ENCODE assay signal across 17 cellular contexts in the genomic region with DNA sequence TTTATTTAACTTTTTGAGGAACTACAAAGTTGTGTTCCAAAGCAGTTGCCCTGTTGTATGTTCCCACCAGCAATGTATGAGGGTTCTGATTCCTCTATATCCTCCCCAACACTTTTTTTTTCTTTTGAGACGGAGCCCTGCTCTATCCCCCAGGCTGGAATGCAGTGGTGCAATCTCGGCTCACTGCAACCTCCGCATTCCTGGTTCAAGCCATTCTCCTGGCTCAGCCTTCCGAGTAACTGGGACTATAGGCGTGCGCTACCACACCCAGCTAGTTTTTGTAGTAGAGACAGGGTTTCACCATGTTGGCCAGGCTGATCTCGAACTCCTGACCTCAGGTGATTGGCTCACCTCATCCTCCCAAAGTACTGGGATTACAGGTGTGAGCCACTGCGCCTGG.
DNase-seq lines count a peak whose midpoint lies in the region; ATAC-seq, FAIRE-seq and TF ChIP-seq lines count a peak whose summit lies in the region.
"Had no signal": no experiment of that assay in that cellular context is flagged by ENCODE, and none has a peak within 500 bp of the region (broad histone marks: within the 10 kb centered on the region; RNA-seq: fewer than 3 reads in every experiment).

No MANE protein-coding gene starts in this region.

- WGBS in HepG2 (ENCODE audit: low lambda C conversion rate), result 61% methylated on average over 8 of the region's 8 CpGs
- 81% methylated on average over 7 of the region's 8 CpGs for WGBS in right lobe of liver (ENCODE audit: insufficient coverage, low coverage, low lambda C conversion rate, missing lambda C conversion rate)

- H3K4me2 ChIP-seq in HepG2 (ENCODE audit: low read depth, low read length), result no peak overlapping the region

- H3K9me3 ChIP-seq in HepG2 (ENCODE audit: low read length), result no peaks in the 10 kb centered on the region
- H3K9me3 ChIP-seq in right lobe of liver, result no peaks in the 10 kb centered on the region

- POLR2A ChIA-PET in HepG2 (lab: Yijun Ruan, JAX), result no interaction called here

- no peak for TF ChIP-seq RAD21 in HepG2 (CRISPR knock-in tag; IDR thresholded peaks at IDR 0.05)

- BruUV-seq in HepG2 (replicated peaks; lab: Mats Ljungman, UMichigan), result no TSS peak

- no peak overlapping the region for H2AFZ ChIP-seq in HepG2 (ENCODE audit: low read length)

- no peak for FAIRE-seq in HepG2 (lab: Jason Lieb, UNC)
- FAIRE-seq: GM12892 had no signal

- CTCF ChIA-PET in HepG2 (lab: Yijun Ruan, JAX; ENCODE audit: low intra/inter-chr PET ratio, low total read pairs), result no interaction called here

- TF ChIP-seq EP300 in HepG2 (IDR thresholded peaks at IDR 0.05; ENCODE audit: low read depth in 2 of 2, low read length in 2 of 2) (no peak), HepG2 (CRISPR knock-in tag; IDR thresholded peaks at IDR 0.05; ENCODE audit: borderline replicate concordance) (no peak)

- no peaks in the 10 kb centered on the region for H3K79me2 ChIP-seq in HepG2 (ENCODE audit: insufficient read depth, low read length)

- intact Hi-C loops in HepG2 (cut with micrococcal nuclease; ENCODE audit: unreplicated experiment), result no loop called here
- intact Hi-C loops in right lobe of liver (cut with DNase I), result no loop called here

- peak; percentile 18 for DNase-seq in HepG2 (ENCODE audit: low spot score)
- DNase-seq in right lobe of liver, result no peak
- peak; percentile 42 for DNase-seq in NCI-H226
- DNase-seq in islet precursor cell, result peak; percentile 81
- DNase-seq in OCI-M1 (lab: John Stamatoyannopoulos, UW), result no peak
- DNase-seq: 8988T; C1 segment of cervical spinal cord; CD4-positive, alpha-beta memory T cell; DMS153; DMS79 treated with DMSO at 0.1 percent for 48 hours; EL; GDM1; HCEC 1CT; HFFc6 had no signal

- H3K27me3 ChIP-seq in HepG2 (ENCODE audit: control insufficient read depth in 1 of 2, insufficient read depth in 2 of 2, low read length in 2 of 2) (no peaks in the 10 kb centered on the region), right lobe of liver (no peaks in the 10 kb centered on the region)

- in situ Hi-C loops in HepG2 (cut with HindIII; ENCODE audit: extremely low pct_ligation_motif_present, low pct_unique_long_range_greater_than_20kb), result no loop called here

- H3K36me3 ChIP-seq in HepG2 (replicated peaks in 1 of 2; ENCODE audit: control insufficient read depth in 1 of 2, insufficient read depth in 2 of 2, low read length in 2 of 2), result no peaks in the 10 kb centered on the region
- H3K36me3 ChIP-seq in right lobe of liver, result no peaks in the 10 kb centered on the region

- no peak for TF ChIP-seq CTCF in HepG2 (CRISPR knock-in tag; IDR thresholded peaks at IDR 0.05)
- no peak for TF ChIP-seq CTCF in right lobe of liver (IDR thresholded peaks at IDR 0.05)

- H3K4me3 ChIP-seq in HepG2 (replicated peaks in 1 of 3; ENCODE audit: insufficient read depth in 1 of 3, low read depth in 2 of 3, low read length in 3 of 3) (no peak overlapping the region), right lobe of liver (no peak overlapping the region)

- ATAC-seq in HepG2 (no peak), right lobe of liver (no peak), HG02852 (IDR thresholded peaks at IDR 0.05; ENCODE audit: unreplicated experiment) (no peak), HG03521 (IDR thresholded peaks at IDR 0.05; ENCODE audit: unreplicated experiment) (no peak)

- H3K4me1 ChIP-seq in HepG2 (ENCODE audit: insufficient read depth, low read length), result peaks cover 45% of the 10 kb centered on the region
- H3K4me1 ChIP-seq in right lobe of liver, result no peaks in the 10 kb centered on the region

- H4K20me1 ChIP-seq in HepG2 (ENCODE audit: insufficient read depth, low read length), result no peaks in the 10 kb centered on the region

- TF ChIP-seq POLR2A in HepG2 (IDR thresholded peaks at IDR 0.05; ENCODE audit: insufficient read depth in 1 of 2, low read depth in 2 of 2, low read length in 2 of 2), result no peak
- no peak for TF ChIP-seq POLR2A in right lobe of liver (IDR thresholded peaks at IDR 0.05)

- no peak overlapping the region for H3K9ac ChIP-seq in HepG2 (ENCODE audit: insufficient read depth, low read depth, low read length)

- H3K27ac ChIP-seq in HepG2 (ENCODE audit: extremely low read length, insufficient read depth, low read length) (no peak overlapping the region), right lobe of liver (no peak overlapping the region)

TF ChIP-seq in HepG2, 621 proteins besides CTCF, POLR2A, EP300 and RAD21:
- TF ChIP-seq ZNF441 (CRISPR knock-in tag; IDR thresholded peaks at IDR 0.05; ENCODE audit: borderline replicate concordance), result 0 out of 2 replicates have a peak, but pooled peaks have one; percentile 28
- peak; percentile 32 for TF ChIP-seq TEAD3 (CRISPR knock-in tag; optimal IDR thresholded peaks at IDR 0.05; ENCODE audit: borderline replicate concordance)
- TF ChIP-seq NFIC (IDR thresholded peaks at IDR 0.05; ENCODE audit: low read length), result no peak
TF ChIP-seq in HepG2: peak in this region for 2.

Comparison
In these comparisons a context has a peak if more than half of its experiments do, and no peak if none do; other contexts are left out.
1. DNase-seq: peak in HepG2 (single experiment), NCI-H226 (single experiment) and islet precursor cell (single experiment); none in right lobe of liver (0 of 3) and OCI-M1 (single experiment).